In genomic region chr1:156286061-156286460, GRCh38 we compare ENCODE assay signal across 22 cellular contexts. TPM values are rescaled to one million over a fixed set of nuclear protein-coding genes. Genes with fewer than 3 reads are reported as not detected.
DNase-seq lines count a peak whose midpoint lies in the region; ATAC-seq and TF ChIP-seq lines count a peak whose summit lies in the region.
"Had no signal": no experiment of that assay in that cellular context is flagged by ENCODE, and none has a peak within 500 bp of the region (broad histone marks: within the 10 kb centered on the region; RNA-seq: fewer than 3 reads in every experiment).

No MANE protein-coding gene starts in this region.

- no peak overlapping the region for H3K23ac ChIP-seq in IMR-90 (ENCODE audit: low read depth, low read length)

- TF ChIP-seq POLR2A in IMR-90 (IDR thresholded peaks at IDR 0.05; ENCODE audit: low read depth, low read length), result no peak

- BruUV-seq in IMR-90 (replicated peaks; lab: Mats Ljungman, UMichigan), result no TSS peak

- CTCF ChIA-PET in IMR-90 (lab: Yijun Ruan, JAX), result no interaction called here

- dilution Hi-C loops in IMR-90 (cut with HindIII; ENCODE audit: low sequenced_read_pairs, unreplicated experiment), result no loop called here

- 95% methylated on average over 4 of the region's 8 CpGs; no CpG with 5 or more reads in 1 of the 2 experiments for WGBS in IMR-90 (ENCODE audit: extremely low coverage in 2 of 2, insufficient read length in 1 of 2), 2 experiments

- H3K4ac ChIP-seq in IMR-90 (ENCODE audit: low read depth, low read length), result no peak overlapping the region

- H2AK5ac ChIP-seq in IMR-90 (ENCODE audit: low read depth, low read length), result no peak overlapping the region

- DNase-seq in IMR-90, result no peak
- no peak for DNase-seq in epithelial cell of esophagus (ENCODE audit: low read depth)
- DNase-seq in activated gamma-delta T cell treated with Interleukin-2 at 50 U/mL for 16 hours, result no peak
- no peak for DNase-seq in NK-92 treated with Interleukin-12 subunit alpha and Interleukin-12 subunit beta, amount 100 ng/mL, for 24 hours (lab: John Stamatoyannopoulos, UW)
- DNase-seq: DMS53, GM23248, H7, KG1, MM.1S, NCI-H2029 treated with DMSO at 0.1 percent for 48 hours, NCI-H226, NCI-H510A, NCI-H69, SHP77 treated with DMSO at 0.1 percent for 48 hours had no signal

- no peak for TF ChIP-seq RAD21 in IMR-90 (IDR thresholded peaks at IDR 0.05; ENCODE audit: low read length)

- H3K9ac ChIP-seq in BLaER1 treated with 17β-estradiol and CSF1 and Interleukin-3, amounts not matched to agents 10 nM and 100 nM, result peak overlapping the region in 3 of 11 experiments; percentile 18 to 97 (median 53); a peak in 5 of 22 replicates
- no peak overlapping the region for H3K9ac ChIP-seq in IMR-90 (ENCODE audit: low read depth, low read length)
- H3K9ac ChIP-seq: GM23248 had no signal

- no peak overlapping the region for H2AFZ ChIP-seq in IMR-90 (replicated peaks; ENCODE audit: low read length, poor library complexity)
- H2AFZ ChIP-seq: GM23248 had no signal

- H2BK120ac ChIP-seq in IMR-90 (ENCODE audit: low read depth, low read length), result no peak overlapping the region

- POLR2A ChIA-PET in IMR-90 (lab: Charles Lee; ENCODE audit: unreplicated experiment), result no interaction called here

- H2AK9ac ChIP-seq in IMR-90 (replicated peaks; ENCODE audit: low read depth, low read length, poor library complexity), result peak overlapping the region; percentile 58

- no peak overlapping the region for H4K5ac ChIP-seq in IMR-90 (ENCODE audit: low read depth, low read length)

- H4K20me1 ChIP-seq in BLaER1 treated with 17β-estradiol and CSF1 and Interleukin-3, amounts not matched to agents 10 nM and 100 nM, result peaks cover 5 to 11% (median 8%) of the 10 kb centered on the region in 11 experiments; a peak in 21 of 22 replicates
- H4K20me1 ChIP-seq in IMR-90 (ENCODE audit: insufficient read depth, low read length), result peaks cover 7% of the 10 kb centered on the region

- no peak overlapping the region for H2BK5ac ChIP-seq in IMR-90 (ENCODE audit: low read depth, low read length, poor library complexity, severe bottlenecking)

- H3K79me1 ChIP-seq in IMR-90 (ENCODE audit: low read depth in 1 of 2, low read length in 2 of 2), result peaks cover 20 to 38% of the 10 kb centered on the region in 2 experiments; a peak in 3 of 4 replicates

- no peak overlapping the region for H3K4me3 ChIP-seq in BLaER1 treated with 17β-estradiol and CSF1 and Interleukin-3, amounts not matched to agents 10 nM and 100 nM
- no peak overlapping the region for H3K4me3 ChIP-seq in IMR-90 (ENCODE audit: insufficient read depth, low read depth, low read length)
- H3K4me3 ChIP-seq in epithelial cell of esophagus (ENCODE audit: low read length), result peak overlapping the region; percentile 2
- H3K4me3 ChIP-seq in skin epidermis, result peak overlapping the region in 6 of 7 experiments; percentile 2 to 78 (median 35)
- H3K4me3 ChIP-seq: GM23248 had no signal

- TF ChIP-seq CTCF in IMR-90 (conservative IDR thresholded peaks at IDR 0.05; ENCODE audit: low read depth, low read length), result no peak
- TF ChIP-seq CTCF in epithelial cell of esophagus (IDR thresholded peaks at IDR 0.05; ENCODE audit: insufficient read depth, low read depth, low read length, missing control alignments), result no peak

- no peak for ATAC-seq in IMR-90 (ENCODE audit: low read depth)
- ATAC-seq in GM18870 (IDR thresholded peaks at IDR 0.05; ENCODE audit: unreplicated experiment), result no peak
- ATAC-seq: Panc1 had no signal

- H3K27ac ChIP-seq in BLaER1 treated with 17β-estradiol and CSF1 and Interleukin-3, amounts not matched to agents 10 nM and 100 nM, result peak overlapping the region in 7 of 11 experiments; percentile 62 to 98 (median 91); a peak in 7 of 22 replicates
- H3K27ac ChIP-seq in IMR-90 (ENCODE audit: insufficient read depth, low read length), result no peak overlapping the region
- peak overlapping the region in 17 of 21 experiments; percentile 20 to 98 (median 80) for H3K27ac ChIP-seq in skin epidermis
- H3K27ac ChIP-seq: GM23248 had no signal

- peaks cover 21 to 44% (median 35%) of the 10 kb centered on the region in 10 experiments for H3K4me1 ChIP-seq in BLaER1 treated with 17β-estradiol and CSF1 and Interleukin-3, amounts not matched to agents 10 nM and 100 nM
- H3K4me1 ChIP-seq in IMR-90 (ENCODE audit: control insufficient read depth, insufficient read depth, low read length), result peaks cover 8% of the 10 kb centered on the region

- peaks cover 10 to 47% (median 18%) of the 10 kb centered on the region in 11 experiments; a peak in 19 of 22 replicates for H3K36me3 ChIP-seq in BLaER1 treated with 17β-estradiol and CSF1 and Interleukin-3, amounts not matched to agents 10 nM and 100 nM
- peaks cover 10% of the 10 kb centered on the region; the same call in 1 of the 2 replicates for H3K36me3 ChIP-seq in IMR-90 (ENCODE audit: control insufficient read depth, insufficient read depth, low read length)

- no peaks in the 10 kb centered on the region for H3K27me3 ChIP-seq in BLaER1 treated with 17β-estradiol and CSF1 and Interleukin-3, amounts not matched to agents 10 nM and 100 nM
- H3K27me3 ChIP-seq in IMR-90 (ENCODE audit: control insufficient read depth, insufficient read depth, low read length), result no peaks in the 10 kb centered on the region

- no peak overlapping the region for H3K56ac ChIP-seq in IMR-90 (ENCODE audit: extremely low read depth, insufficient read depth, low read length)

- H2BK20ac ChIP-seq in IMR-90 (ENCODE audit: low read depth, low read length), result no peak overlapping the region

- in situ Hi-C loops in IMR-90 (cut with MboI; ENCODE audit: low sequenced_read_pairs), result no loop called here

- no peak overlapping the region for H3K18ac ChIP-seq in IMR-90 (ENCODE audit: low read depth, low read length)

- H3K9me3 ChIP-seq in BLaER1 treated with 17β-estradiol and CSF1 and Interleukin-3, amounts not matched to agents 10 nM and 100 nM (replicated peaks in 1 of 11), result no peaks in the 10 kb centered on the region
- H3K9me3 ChIP-seq in IMR-90 (ENCODE audit: control insufficient read depth, insufficient read depth, low read length), result no peaks in the 10 kb centered on the region

- H4K91ac ChIP-seq in IMR-90 (ENCODE audit: insufficient read depth, low read depth, low read length), result no peak overlapping the region

- H3K9me1 ChIP-seq in IMR-90 (ENCODE audit: insufficient read depth, low read length), result peaks cover 5% of the 10 kb centered on the region

- intact Hi-C loops in IMR-90 (cut with micrococcal nuclease), result no loop called here

- no peak overlapping the region for H3K14ac ChIP-seq in IMR-90 (replicated peaks; ENCODE audit: low read depth, low read length)

- no peak overlapping the region for H2BK15ac ChIP-seq in IMR-90 (ENCODE audit: low read depth, low read length)

- peak overlapping the region in 3 of 11 experiments; percentile 90 to 95 (median 91); a peak in 2 of 22 replicates for H3K4me2 ChIP-seq in BLaER1 treated with 17β-estradiol and CSF1 and Interleukin-3, amounts not matched to agents 10 nM and 100 nM
- H3K4me2 ChIP-seq in IMR-90 (ENCODE audit: low read depth, low read length), result no peak overlapping the region

- H4K8ac ChIP-seq in IMR-90 (ENCODE audit: low read depth in 2 of 2, low read length in 2 of 2), result no peak overlapping the region

TF ChIP-seq in IMR-90, 13 proteins besides CTCF, POLR2A, EP300 and RAD21:
- TF ChIP-seq RCOR1 (IDR thresholded peaks at IDR 0.05; ENCODE audit: insufficient replicate concordance, low read length), result no peak
- TF ChIP-seq MAFK (IDR thresholded peaks at IDR 0.05; ENCODE audit: low read depth, low read length), result no peak
- TF ChIP-seq NFE2L2 (IDR thresholded peaks at IDR 0.05; ENCODE audit: low read depth, low read length), result no peak
- TF ChIP-seq BHLHE40 (IDR thresholded peaks at IDR 0.05; ENCODE audit: low read depth, low read length), result no peak

RNA-seq across cellular contexts. Expression of gene TMEM79, which starts 1.9 kb away (rescaled TPM):
- total RNA-seq in IMR-90 (2012; rRNA removed), result 0.28 and 0.54 TPM in 2 replicates
- polyA plus RNA-seq in IMR-90 (2012; rRNA removed), result 2.3 and 3.3 TPM in 2 replicates
- polyA plus RNA-seq in IMR-90 (2012; cell fraction: cytosol; rRNA removed), result 2.8 and 4.2 TPM in 2 replicates
- polyA plus RNA-seq in IMR-90 (2012; cell fraction: nucleus; rRNA removed; ENCODE audit: low replicate concordance), result 5.5 and 15.6 TPM in 2 replicates

RNA-seq across cellular contexts. Expression of gene SMG5, which starts 3.4 kb away (rescaled TPM):
- 33.9 and 37.3 TPM in 2 replicates for total RNA-seq in IMR-90 (2012; rRNA removed)
- 33.3 and 34.7 TPM in 2 replicates for polyA plus RNA-seq in IMR-90 (2012; rRNA removed)
- polyA plus RNA-seq in IMR-90 (2012; cell fraction: cytosol; rRNA removed), result 22.0 and 23.5 TPM in 2 replicates
- 75.0 and 118 TPM in 2 replicates for polyA plus RNA-seq in IMR-90 (2012; cell fraction: nucleus; rRNA removed; ENCODE audit: low replicate concordance)

RNA-seq across cellular contexts. Expression of gene GLMP, which starts 9.4 kb away (rescaled TPM):
- 18.3 and 32.6 TPM in 2 replicates for total RNA-seq in IMR-90 (2012; rRNA removed)
- polyA plus RNA-seq in IMR-90 (2012; rRNA removed), result 43.1 and 45.8 TPM in 2 replicates
- polyA plus RNA-seq in IMR-90 (2012; cell fraction: cytosol; rRNA removed), result 26.0 and 46.2 TPM in 2 replicates
- polyA plus RNA-seq in IMR-90 (2012; cell fraction: nucleus; rRNA removed; ENCODE audit: low replicate concordance), result 21.8 and 26.8 TPM in 2 replicates

RNA-seq across cellular contexts. Expression of gene VHLL, which starts 13.0 kb away (rescaled TPM):
- total RNA-seq in IMR-90 (2012; rRNA removed), result 0.28 TPM in 1 of 2 replicates, not detected in the other
- polyA plus RNA-seq in IMR-90 (2012; rRNA removed), result not detected in 2 replicates
- not detected in 2 replicates for polyA plus RNA-seq in IMR-90 (2012; cell fraction: cytosol; rRNA removed)
- 0.21 TPM in 2 replicates for polyA plus RNA-seq in IMR-90 (2012; cell fraction: nucleus; rRNA removed; ENCODE audit: low replicate concordance)
- total RNA-seq: A673, Daoy, G401, GM23248, H7 had no signal
- polyA plus RNA-seq: CD14-positive monocyte, GM23248 had no signal

RNA-seq across cellular contexts. Expression of gene PAQR6, which starts 38.2 kb away (rescaled TPM):
- total RNA-seq in IMR-90 (2012; rRNA removed), result under 0.01 TPM in 1 of 2 replicates, not detected in the other
- polyA plus RNA-seq in IMR-90 (2012; rRNA removed), result 0.57 and 0.67 TPM in 2 replicates
- polyA plus RNA-seq in IMR-90 (2012; cell fraction: cytosol; rRNA removed), result 0.19 and 0.32 TPM in 2 replicates
- 6.4 and 13.6 TPM in 2 replicates for polyA plus RNA-seq in IMR-90 (2012; cell fraction: nucleus; rRNA removed; ENCODE audit: low replicate concordance)
- polyA plus RNA-seq: CD14-positive monocyte had no signal

Comparison
In these comparisons a context has a peak if more than half of its experiments do, and no peak if none do; other contexts are left out.
1. H3K4me3 ChIP-seq: peak in epithelial cell of esophagus (single experiment) and skin epidermis (6 of 7); none in BLaER1 treated with 17β-estradiol and CSF1 and Interleukin-3, amounts not matched to agents 10 nM and 100 nM (0 of 10) and IMR-90 (single experiment).